ENCODE assay signal across 8 cellular contexts in genomic region chr2:20868377-20868776, GRCh38. TPM values are rescaled to one million over a fixed set of nuclear protein-coding genes. Genes with fewer than 3 reads are reported as not detected.
A peak's percentile ranks its signal among the peaks of the same experiment; 100 is the strongest.
DNase-seq lines count a peak whose midpoint lies in the region; ATAC-seq and TF ChIP-seq lines count a peak whose summit lies in the region.

No MANE protein-coding gene starts in this region.

- in situ Hi-C loops in transverse colon (cut with MboI; ENCODE audit: low pct_ligation_motif_present in 1 of 4, low pct_unique_long_range_greater_than_20kb in 1 of 4, low sequenced_read_pairs in 3 of 4), result no loop called here

- ATAC-seq in GM18870 (IDR thresholded peaks at IDR 0.05; ENCODE audit: unreplicated experiment), result peak; percentile 100
- peak; percentile 100 for ATAC-seq in HG03025 (IDR thresholded peaks at IDR 0.05; ENCODE audit: low FRiP score, unreplicated experiment)

- DNase-seq in activated CD4-positive, alpha-beta T cell treated with anti-CD3 and anti-CD28 coated beads, Interleukin-2, amount 50 U/mL, for 48 hours, result peak; percentile 73 to 81
- DNase-seq in stimulated activated CD4-positive, alpha-beta T cell treated with anti-CD3 and anti-CD28 coated beads, Interleukin-4, amount 100 ng/mL, for 4 hours, result peak; percentile 37 to 49
- DNase-seq in germinal center (ENCODE audit: low spot score), result no peak
- no peak for DNase-seq in transverse colon
- DNase-seq in D341Med (ENCODE audit: low spot score), result no peak
- DNase-seq in NCI-H146 (lab: John Stamatoyannopoulos, UW), result no peak

- H3K4me3 ChIP-seq in transverse colon, result no peak overlapping the region

- no peak for TF ChIP-seq EP300 in transverse colon (IDR thresholded peaks at IDR 0.05; ENCODE audit: low read depth)

- intact Hi-C loops in transverse colon (cut with DNase I; ENCODE audit: low total_unique reads), result no loop called here

- WGBS in transverse colon (ENCODE audit: low coverage in 1 of 2), 2 donors, result 11 to 27% methylated on average over 2 of the region's 2 CpGs

- TF ChIP-seq POLR2A in transverse colon (IDR thresholded peaks at IDR 0.05), result no peak

- no peaks in the 10 kb centered on the region for H3K4me1 ChIP-seq in transverse colon

- no peak for TF ChIP-seq CTCF in transverse colon (IDR thresholded peaks at IDR 0.05)

- H3K27ac ChIP-seq in transverse colon, result no peak overlapping the region

- H3K27me3 ChIP-seq in transverse colon, result no peaks in the 10 kb centered on the region

- peaks cover 0 to 7% of the 10 kb centered on the region in 2 donors for H3K9me3 ChIP-seq in transverse colon

- no peaks in the 10 kb centered on the region for H3K36me3 ChIP-seq in transverse colon

RNA-seq across cellular contexts. Expression of gene LDAH, which starts 45.5 kb away (rescaled TPM):
- 10 to 100 TPM in 3 of 4 donors, 1 to 10 TPM in 1; 7.5 to 58.5 (median 15.2) TPM for total RNA-seq in transverse colon

Comparison
In these comparisons a context has a peak if more than half of its experiments do, and no peak if none do; other contexts are left out.
1. DNase-seq: peak in activated CD4-positive, alpha-beta T cell treated with anti-CD3 and anti-CD28 coated beads, Interleukin-2, amount 50 U/mL, for 48 hours (2 of 2) and stimulated activated CD4-positive, alpha-beta T cell treated with anti-CD3 and anti-CD28 coated beads, Interleukin-4, amount 100 ng/mL, for 4 hours (2 of 2); none in germinal center (single experiment), transverse colon (single experiment), D341Med (single experiment) and NCI-H146 (single experiment).